ENCODE assay signal across 1 cellular context in genomic region chr13:45316996-45317395, GRCh38.
TF ChIP-seq lines count a peak whose summit lies in the region.

No MANE protein-coding gene starts in this region.

TF ChIP-seq in K562, 482 proteins besides CTCF, POLR2A, EP300 and RAD21:
- TF ChIP-seq ZNF41 (CRISPR knock-in tag; conservative IDR thresholded peaks at IDR 0.05) (0 out of 2 replicates have a peak, but pooled peaks have one; percentile 50), ZNF175 (CRISPR knock-in tag; IDR thresholded peaks at IDR 0.05; ENCODE audit: low read depth) (peak; percentile 83), JUND (IDR thresholded peaks at IDR 0.05; ENCODE audit: borderline replicate concordance, low read depth, low read length) (no peak), JUND (tag; IDR thresholded peaks at IDR 0.05; ENCODE audit: borderline replicate concordance, low read depth, low read length) (peak; percentile 15; the same call in 1 of the 3 replicates), DMBX1 (CRISPR knock-in tag; IDR thresholded peaks at IDR 0.05; ENCODE audit: borderline replicate concordance) (peak; percentile 87), ZNF165 (CRISPR knock-in tag; IDR thresholded peaks at IDR 0.05; ENCODE audit: borderline replicate concordance) (no peak), SRSF9 (IDR thresholded peaks at IDR 0.05; ENCODE audit: borderline replicate concordance, low read depth, low read length) (no peak), NR4A1 (CRISPR knock-in tag; IDR thresholded peaks at IDR 0.05) (no peak), NR4A1 (tag; IDR thresholded peaks at IDR 0.05) (peak; percentile 70; the same call in 1 of the 2 replicates), NR2C1 (IDR thresholded peaks at IDR 0.05) (no peak), NR2C1 (tag; IDR thresholded peaks at IDR 0.05) (0 out of 2 replicates have a peak, but pooled peaks have one; percentile 33), MTA3 (IDR thresholded peaks at IDR 0.05; ENCODE audit: borderline replicate concordance) (no peak), TAF7 (tag; IDR thresholded peaks at IDR 0.05) (0 out of 2 replicates have a peak, but pooled peaks have one; percentile 24), DDX20 (tag; IDR thresholded peaks at IDR 0.05; ENCODE audit: low read depth) (peak; percentile 81), ZNF197 (CRISPR knock-in tag; IDR thresholded peaks at IDR 0.05; ENCODE audit: low read depth) (0 out of 2 replicates have a peak, but pooled peaks have one; percentile 35), NONO (IDR thresholded peaks at IDR 0.05; ENCODE audit: low read depth in 2 of 2, low read length in 1 of 2) (no peak), MECOM (CRISPR knock-in tag; IDR thresholded peaks at IDR 0.05) (peak; percentile 73; the same call in 1 of the 2 replicates), PTRF (tag; IDR thresholded peaks at IDR 0.05) (peak; percentile 66), RCOR1 (IDR thresholded peaks at IDR 0.05; ENCODE audit: borderline replicate concordance in 1 of 2, low read depth in 2 of 2, low read length in 2 of 2) (no peak), SMAD4 (CRISPR knock-in tag; conservative IDR thresholded peaks at IDR 0.05) (peak; percentile 49; the same call in 1 of the 2 replicates), BACH1 (tag; IDR thresholded peaks at IDR 0.05) (0 out of 2 replicates have a peak, but pooled peaks have one; percentile 35), EGR1 (conservative IDR thresholded peaks at IDR 0.05) (no peak), SMAD1 (IDR thresholded peaks at IDR 0.05; ENCODE audit: low read depth, low read length, partially characterized antibody) (no peak), ZNF740 (CRISPR knock-in tag; IDR thresholded peaks at IDR 0.05) (no peak), ZNF740 (tag; IDR thresholded peaks at IDR 0.05) (0 out of 4 replicates have a peak, but pooled peaks of 1 of the 2 experiments have one; percentile 47), ZNF766 (CRISPR knock-in tag; conservative IDR thresholded peaks at IDR 0.05) (0 out of 2 replicates have a peak, but pooled peaks have one; percentile 21), TEAD1 (CRISPR knock-in tag; IDR thresholded peaks at IDR 0.05) (0 out of 4 replicates have a peak, but pooled peaks of 1 of the 2 experiments have one; percentile 35), SNRNP70 (optimal IDR thresholded peaks at IDR 0.05; ENCODE audit: low read depth, low read length) (no peak), DEAF1 (CRISPR knock-in tag; IDR thresholded peaks at IDR 0.05) (no peak), HDAC8 (tag; IDR thresholded peaks at IDR 0.05) (0 out of 2 replicates have a peak, but pooled peaks have one; percentile 59), ZNF395 (CRISPR knock-in tag; IDR thresholded peaks at IDR 0.05) (peak; percentile 38; the same call in 1 of the 2 replicates), PTTG1 (tag; IDR thresholded peaks at IDR 0.05; ENCODE audit: low read depth) (peak; percentile 73), POLR2B (IDR thresholded peaks at IDR 0.05; ENCODE audit: low read depth, partially characterized antibody) (no peak)
- TF ChIP-seq, protein P1, sequence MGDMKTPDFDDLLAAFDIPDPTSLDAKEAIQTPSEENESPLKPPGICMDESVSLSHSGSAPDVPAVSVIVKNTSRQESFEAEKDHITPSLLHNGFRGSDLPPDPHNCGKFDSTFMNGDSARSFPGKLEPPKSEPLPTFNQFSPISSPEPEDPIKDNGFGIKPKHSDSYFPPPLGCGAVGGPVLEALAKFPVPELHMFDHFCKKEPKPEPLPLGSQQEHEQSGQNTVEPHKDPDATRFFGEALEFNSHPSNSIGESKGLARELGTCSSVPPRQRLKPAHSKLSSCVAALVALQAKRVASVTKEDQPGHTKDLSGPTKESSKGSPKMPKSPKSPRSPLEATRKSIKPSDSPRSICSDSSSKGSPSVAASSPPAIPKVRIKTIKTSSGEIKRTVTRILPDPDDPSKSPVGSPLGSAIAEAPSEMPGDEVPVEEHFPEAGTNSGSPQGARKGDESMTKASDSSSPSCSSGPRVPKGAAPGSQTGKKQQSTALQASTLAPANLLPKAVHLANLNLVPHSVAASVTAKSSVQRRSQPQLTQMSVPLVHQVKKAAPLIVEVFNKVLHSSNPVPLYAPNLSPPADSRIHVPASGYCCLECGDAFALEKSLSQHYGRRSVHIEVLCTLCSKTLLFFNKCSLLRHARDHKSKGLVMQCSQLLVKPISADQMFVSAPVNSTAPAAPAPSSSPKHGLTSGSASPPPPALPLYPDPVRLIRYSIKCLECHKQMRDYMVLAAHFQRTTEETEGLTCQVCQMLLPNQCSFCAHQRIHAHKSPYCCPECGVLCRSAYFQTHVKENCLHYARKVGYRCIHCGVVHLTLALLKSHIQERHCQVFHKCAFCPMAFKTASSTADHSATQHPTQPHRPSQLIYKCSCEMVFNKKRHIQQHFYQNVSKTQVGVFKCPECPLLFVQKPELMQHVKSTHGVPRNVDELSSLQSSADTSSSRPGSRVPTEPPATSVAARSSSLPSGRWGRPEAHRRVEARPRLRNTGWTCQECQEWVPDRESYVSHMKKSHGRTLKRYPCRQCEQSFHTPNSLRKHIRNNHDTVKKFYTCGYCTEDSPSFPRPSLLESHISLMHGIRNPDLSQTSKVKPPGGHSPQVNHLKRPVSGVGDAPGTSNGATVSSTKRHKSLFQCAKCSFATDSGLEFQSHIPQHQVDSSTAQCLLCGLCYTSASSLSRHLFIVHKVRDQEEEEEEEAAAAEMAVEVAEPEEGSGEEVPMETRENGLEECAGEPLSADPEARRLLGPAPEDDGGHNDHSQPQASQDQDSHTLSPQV (IDR thresholded peaks at IDR 0.05): peak; percentile 94
- TF ChIP-seq, protein P2, sequence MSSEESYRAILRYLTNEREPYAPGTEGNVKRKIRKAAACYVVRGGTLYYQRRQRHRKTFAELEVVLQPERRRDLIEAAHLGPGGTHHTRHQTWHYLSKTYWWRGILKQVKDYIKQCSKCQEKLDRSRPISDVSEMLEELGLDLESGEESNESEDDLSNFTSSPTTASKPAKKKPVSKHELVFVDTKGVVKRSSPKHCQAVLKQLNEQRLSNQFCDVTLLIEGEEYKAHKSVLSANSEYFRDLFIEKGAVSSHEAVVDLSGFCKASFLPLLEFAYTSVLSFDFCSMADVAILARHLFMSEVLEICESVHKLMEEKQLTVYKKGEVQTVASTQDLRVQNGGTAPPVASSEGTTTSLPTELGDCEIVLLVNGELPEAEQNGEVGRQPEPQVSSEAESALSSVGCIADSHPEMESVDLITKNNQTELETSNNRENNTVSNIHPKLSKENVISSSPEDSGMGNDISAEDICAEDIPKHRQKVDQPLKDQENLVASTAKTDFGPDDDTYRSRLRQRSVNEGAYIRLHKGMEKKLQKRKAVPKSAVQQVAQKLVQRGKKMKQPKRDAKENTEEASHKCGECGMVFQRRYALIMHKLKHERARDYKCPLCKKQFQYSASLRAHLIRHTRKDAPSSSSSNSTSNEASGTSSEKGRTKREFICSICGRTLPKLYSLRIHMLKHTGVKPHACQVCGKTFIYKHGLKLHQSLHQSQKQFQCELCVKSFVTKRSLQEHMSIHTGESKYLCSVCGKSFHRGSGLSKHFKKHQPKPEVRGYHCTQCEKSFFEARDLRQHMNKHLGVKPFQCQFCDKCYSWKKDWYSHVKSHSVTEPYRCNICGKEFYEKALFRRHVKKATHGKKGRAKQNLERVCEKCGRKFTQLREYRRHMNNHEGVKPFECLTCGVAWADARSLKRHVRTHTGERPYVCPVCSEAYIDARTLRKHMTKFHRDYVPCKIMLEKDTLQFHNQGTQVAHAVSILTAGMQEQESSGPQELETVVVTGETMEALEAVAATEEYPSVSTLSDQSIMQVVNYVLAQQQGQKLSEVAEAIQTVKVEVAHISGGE (CRISPR knock-in tag; IDR thresholded peaks at IDR 0.05): 0 out of 6 replicates have a peak, but pooled peaks of 1 of the 3 experiments have one; percentile 23
- TF ChIP-seq, protein P3, sequence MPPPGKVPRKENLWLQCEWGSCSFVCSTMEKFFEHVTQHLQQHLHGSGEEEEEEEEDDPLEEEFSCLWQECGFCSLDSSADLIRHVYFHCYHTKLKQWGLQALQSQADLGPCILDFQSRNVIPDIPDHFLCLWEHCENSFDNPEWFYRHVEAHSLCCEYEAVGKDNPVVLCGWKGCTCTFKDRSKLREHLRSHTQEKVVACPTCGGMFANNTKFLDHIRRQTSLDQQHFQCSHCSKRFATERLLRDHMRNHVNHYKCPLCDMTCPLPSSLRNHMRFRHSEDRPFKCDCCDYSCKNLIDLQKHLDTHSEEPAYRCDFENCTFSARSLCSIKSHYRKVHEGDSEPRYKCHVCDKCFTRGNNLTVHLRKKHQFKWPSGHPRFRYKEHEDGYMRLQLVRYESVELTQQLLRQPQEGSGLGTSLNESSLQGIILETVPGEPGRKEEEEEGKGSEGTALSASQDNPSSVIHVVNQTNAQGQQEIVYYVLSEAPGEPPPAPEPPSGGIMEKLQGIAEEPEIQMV (tag; conservative IDR thresholded peaks at IDR 0.05; ENCODE audit: low read depth): 0 out of 2 replicates have a peak, but pooled peaks have one; percentile 34
- TF ChIP-seq, protein P4, sequence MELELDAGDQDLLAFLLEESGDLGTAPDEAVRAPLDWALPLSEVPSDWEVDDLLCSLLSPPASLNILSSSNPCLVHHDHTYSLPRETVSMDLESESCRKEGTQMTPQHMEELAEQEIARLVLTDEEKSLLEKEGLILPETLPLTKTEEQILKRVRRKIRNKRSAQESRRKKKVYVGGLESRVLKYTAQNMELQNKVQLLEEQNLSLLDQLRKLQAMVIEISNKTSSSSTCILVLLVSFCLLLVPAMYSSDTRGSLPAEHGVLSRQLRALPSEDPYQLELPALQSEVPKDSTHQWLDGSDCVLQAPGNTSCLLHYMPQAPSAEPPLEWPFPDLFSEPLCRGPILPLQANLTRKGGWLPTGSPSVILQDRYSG (tag; conservative IDR thresholded peaks at IDR 0.05; ENCODE audit: low read depth): 0 out of 2 replicates have a peak, but pooled peaks have one; percentile 50
- TF ChIP-seq, protein P5, sequence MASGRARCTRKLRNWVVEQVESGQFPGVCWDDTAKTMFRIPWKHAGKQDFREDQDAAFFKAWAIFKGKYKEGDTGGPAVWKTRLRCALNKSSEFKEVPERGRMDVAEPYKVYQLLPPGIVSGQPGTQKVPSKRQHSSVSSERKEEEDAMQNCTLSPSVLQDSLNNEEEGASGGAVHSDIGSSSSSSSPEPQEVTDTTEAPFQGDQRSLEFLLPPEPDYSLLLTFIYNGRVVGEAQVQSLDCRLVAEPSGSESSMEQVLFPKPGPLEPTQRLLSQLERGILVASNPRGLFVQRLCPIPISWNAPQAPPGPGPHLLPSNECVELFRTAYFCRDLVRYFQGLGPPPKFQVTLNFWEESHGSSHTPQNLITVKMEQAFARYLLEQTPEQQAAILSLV (tag; IDR thresholded peaks at IDR 0.05): 0 out of 2 replicates have a peak, but pooled peaks have one; percentile 53
TF ChIP-seq in K562: peak in this region for 24.
